Comparison of ENCODE assay signal across 13 cellular contexts in the genomic region with DNA sequence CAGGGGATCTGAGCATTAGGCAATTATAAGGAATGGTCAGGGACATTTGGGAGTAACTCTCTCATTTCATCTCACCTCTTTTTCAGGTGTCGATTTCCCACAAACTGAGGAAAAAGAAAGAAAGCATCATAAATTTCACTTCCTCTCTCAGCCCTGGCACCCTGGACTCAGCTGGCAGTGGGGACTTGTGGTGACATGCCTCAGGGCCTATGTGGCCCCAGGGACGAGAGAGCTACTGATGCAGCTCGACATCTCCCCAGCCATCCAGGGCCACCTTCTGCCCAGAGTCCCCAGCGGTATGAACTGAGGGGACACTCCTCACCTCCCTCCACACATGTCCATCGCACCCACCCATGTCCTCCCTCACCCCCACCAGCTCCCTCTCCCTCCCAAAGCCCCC. TPM values are rescaled to one million over a fixed set of nuclear protein-coding genes. Genes with fewer than 3 reads are reported as not detected.
DNase-seq lines count a peak whose midpoint lies in the region; ATAC-seq, FAIRE-seq and TF ChIP-seq lines count a peak whose summit lies in the region.
"Had no signal": no experiment of that assay in that cellular context is flagged by ENCODE, and none has a peak within 500 bp of the region (broad histone marks: within the 10 kb centered on the region; RNA-seq: fewer than 3 reads in every experiment).

No MANE protein-coding gene starts in this region.

- H3K27me3 Mint-ChIP-seq in activated naive CD4-positive, alpha-beta T cell treated with anti-CD3 and anti-CD28 coated beads for 36 hours (ENCODE audit: low read depth): no peaks in the 10 kb centered on the region

- no peaks in the 10 kb centered on the region for H3K27me3 ChIP-seq in esophagus squamous epithelium
- H3K27me3 ChIP-seq in tibial artery: no peaks in the 10 kb centered on the region
- H3K27me3 ChIP-seq in pancreas: no peaks in the 10 kb centered on the region

- no peaks in the 10 kb centered on the region for H3K9me3 Mint-ChIP-seq in activated naive CD4-positive, alpha-beta T cell treated with anti-CD3 and anti-CD28 coated beads for 36 hours

- CTCF ChIA-PET in activated naive CD4-positive, alpha-beta T cell treated with anti-CD3 and anti-CD28 coated beads for 36 hours (lab: Charles Lee): interaction anchor here (0.9 kb wide), 1 partner anchor 37 kb away, joined by 3 read pairs; no protein-coding TSS in a partner anchor

- H3K4me1 ChIP-seq in esophagus squamous epithelium (peaks cover 57 to 100% (median 99%) of the 10 kb centered on the region in 3 donors), tibial artery (peaks cover 0 to 78% (median 54%) of the 10 kb centered on the region in 4 donors), pancreas (peaks cover 12 to 29% (median 16%) of the 10 kb centered on the region in 3 donors)

- TF ChIP-seq POLR2A in esophagus squamous epithelium (IDR thresholded peaks at IDR 0.05): no peak

- no peaks in the 10 kb centered on the region for H3K9me3 ChIP-seq in KOPT-K1 (ENCODE audit: insufficient read depth, low read length, poor library complexity, severe bottlenecking)
- H3K9me3 ChIP-seq in esophagus squamous epithelium: no peaks in the 10 kb centered on the region
- H3K9me3 ChIP-seq in tibial artery: no peaks in the 10 kb centered on the region
- H3K9me3 ChIP-seq in pancreas: no peaks in the 10 kb centered on the region
- H3K9me3 ChIP-seq: psoas muscle had no signal

- H3K27ac Mint-ChIP-seq in activated naive CD4-positive, alpha-beta T cell treated with anti-CD3 and anti-CD28 coated beads for 36 hours: peak overlapping the region; percentile 76

- H3K36me3 ChIP-seq in KOPT-K1 (ENCODE audit: insufficient read depth, low read length) (peaks cover 90% of the 10 kb centered on the region), esophagus squamous epithelium (peaks cover 52 to 88% (median 66%) of the 10 kb centered on the region in 3 donors), tibial artery (peaks cover 67 to 75% (median 73%) of the 10 kb centered on the region in 3 donors), pancreas (peaks cover 19 to 56% (median 39%) of the 10 kb centered on the region in 3 donors)

- H3K4me3 Mint-ChIP-seq in activated naive CD4-positive, alpha-beta T cell treated with anti-CD3 and anti-CD28 coated beads for 36 hours: no peak overlapping the region

- intact Hi-C loops in activated naive CD4-positive, alpha-beta T cell treated with anti-CD3 and anti-CD28 coated beads for 36 hours (cut with micrococcal nuclease): no loop called here
- intact Hi-C loops in esophagus squamous epithelium (cut with DNase I) (no loop called here), tibial artery (cut with DNase I; ENCODE audit: low total_unique reads) (loop anchor here (2.0 kb wide), 1 partner anchor 61 kb away; no protein-coding TSS in a partner anchor), pancreas (cut with DNase I) (no loop called here)

- 50 to 57% methylated on average over 1 to 5 of the region's 5 CpGs for WGBS in esophagus squamous epithelium, 2 donors
- 87 to 94% methylated on average over 5 of the region's 5 CpGs for WGBS in pancreas, 2 donors

- ATAC-seq in HG03045 (IDR thresholded peaks at IDR 0.05; ENCODE audit: unreplicated experiment) (no peak), pancreas (no peak)
- ATAC-seq: psoas muscle had no signal

- no peak for FAIRE-seq in pancreas (lab: Jason Lieb, UNC)
- FAIRE-seq: endothelial cell of umbilical vein, islet of Langerhans, TTC549 had no signal

- peaks cover 35% of the 10 kb centered on the region for H3K4me1 Mint-ChIP-seq in activated naive CD4-positive, alpha-beta T cell treated with anti-CD3 and anti-CD28 coated beads for 36 hours (ENCODE audit: low read depth)

- H3K27ac ChIP-seq in KOPT-K1 (ENCODE audit: low read depth, low read length, poor library complexity, severe bottlenecking) (peak overlapping the region; percentile 10), esophagus squamous epithelium (peak overlapping the region in 3 of 4 donors; percentile 84 to 100 (median 95)), tibial artery (peak overlapping the region; percentile 48 to 63), pancreas (no peak overlapping the region)

- TF ChIP-seq CTCF in esophagus squamous epithelium (IDR thresholded peaks at IDR 0.05) (no peak), tibial artery (IDR thresholded peaks at IDR 0.05) (no peak), pancreas (IDR thresholded peaks at IDR 0.05) (no peak)

- no peak for DNase-seq in activated naive CD4-positive, alpha-beta T cell treated with anti-CD3 and anti-CD28 coated beads for 36 hours
- DNase-seq in activated naive CD4-positive, alpha-beta T cell treated with Interleukin-2 at 50 U/mL for 16 hours: no peak
- no peak for DNase-seq in esophagus squamous epithelium (lab: John Stamatoyannopoulos, UW)
- no peak for DNase-seq in tibial artery
- DNase-seq in pancreas: no peak
- no peak for DNase-seq in activated CD4-positive, alpha-beta T cell treated with anti-CD3 and anti-CD28 coated beads, Interleukin-2, amount 50 U/mL, for 4 hours
- DNase-seq: NCI-H1417 treated with DMSO at 0.1 percent for 48 hours, psoas muscle had no signal

- peaks cover 46% of the 10 kb centered on the region for H3K36me3 Mint-ChIP-seq in activated naive CD4-positive, alpha-beta T cell treated with anti-CD3 and anti-CD28 coated beads for 36 hours (ENCODE audit: low read depth)

- no peak overlapping the region for H3K4me3 ChIP-seq in esophagus squamous epithelium
- H3K4me3 ChIP-seq in tibial artery: no peak overlapping the region
- H3K4me3 ChIP-seq in pancreas: no peak overlapping the region
- H3K4me3 ChIP-seq: psoas muscle had no signal

RNA-seq across cellular contexts. Expression of a gene that starts 11.7 kb away (rescaled TPM):
- 10 to 100 TPM; 38.1 to 41.3 TPM for total RNA-seq in activated naive CD4-positive, alpha-beta T cell treated with anti-CD3 and anti-CD28 coated beads for 36 hours
- 100 to 1,000 TPM; 121 to 190 (median 134) TPM for total RNA-seq in esophagus squamous epithelium
- 10 to 100 TPM; 23.5 to 68.1 (median 36.6) TPM for total RNA-seq in pancreas
- 10 to 100 TPM; 34.2 to 43.6 TPM for polyA plus RNA-seq in pancreas

RNA-seq across cellular contexts. Expression of a gene that starts 19.7 kb away (rescaled TPM):
- not detected for total RNA-seq in activated naive CD4-positive, alpha-beta T cell treated with anti-CD3 and anti-CD28 coated beads for 36 hours
- total RNA-seq in esophagus squamous epithelium (10 to 100 TPM; 13.9 to 61.7 (median 29.2) TPM), pancreas (10 to 100 TPM in 1 of 6 donors, 1 to 10 TPM in 5; 5.2 to 13.1 (median 7.2) TPM)
- 10 to 100 TPM; 15.7 to 23.5 TPM for polyA plus RNA-seq in pancreas
- total RNA-seq: endothelial cell of umbilical vein, psoas muscle had no signal

RNA-seq across cellular contexts. Expression of a gene that starts 45.2 kb away (rescaled TPM):
- total RNA-seq in activated naive CD4-positive, alpha-beta T cell treated with anti-CD3 and anti-CD28 coated beads for 36 hours: under 1 TPM; 0.20 to 0.67 TPM
- total RNA-seq in esophagus squamous epithelium (100 to 1,000 TPM in 3 of 4 donors, 10 to 100 TPM in 1; 88.9 to 266 (median 111) TPM), pancreas (10 to 100 TPM; 21.0 to 56.3 (median 37.8) TPM)
- 10 to 100 TPM; 42.7 to 87.8 TPM for polyA plus RNA-seq in pancreas

RNA-seq across cellular contexts. Expression of a gene that starts 53.8 kb away (rescaled TPM):
- total RNA-seq in activated naive CD4-positive, alpha-beta T cell treated with anti-CD3 and anti-CD28 coated beads for 36 hours: 1 to 10 TPM; 2.1 to 3.1 TPM
- total RNA-seq in esophagus squamous epithelium (100 to 1,000 TPM in 3 of 4 donors, 10 to 100 TPM in 1; 98.2 to 171 (median 136) TPM), pancreas (10 to 100 TPM; 50.0 to 75.2 (median 61.3) TPM)
- polyA plus RNA-seq in pancreas: 10 to 100 TPM; 74.2 to 82.1 TPM

Comparison
In these comparisons a context has a peak if more than half of its experiments do, and no peak if none do; other contexts are left out.
1. H3K27ac ChIP-seq: peak in KOPT-K1 (single experiment), esophagus squamous epithelium (3 of 4) and tibial artery (2 of 2); none in pancreas (0 of 4).
2. RNA of a gene that starts 19.7 kb away (total RNA-seq): 13.9 to 61.7 TPM in esophagus squamous epithelium and 5.2 to 13.1 TPM in pancreas; not detected in activated naive CD4-positive, alpha-beta T cell treated with anti-CD3 and anti-CD28 coated beads for 36 hours; every median in the first group is over 4 times any median in the second.
3. RNA of a gene that starts 45.2 kb away (total RNA-seq): 88.9 to 266 TPM in esophagus squamous epithelium and 21.0 to 56.3 TPM in pancreas; 0.20 to 0.67 TPM in activated naive CD4-positive, alpha-beta T cell treated with anti-CD3 and anti-CD28 coated beads for 36 hours; every median in the first group is over 10 times any median in the second.